In genomic region chr16:4067262-4068001, GRCh38 we compare ENCODE assay signal across 1 cellular context.
TF ChIP-seq lines count a peak whose summit lies in the region.

No MANE protein-coding gene starts in this region.

TF ChIP-seq in SK-N-SH, 30 proteins besides CTCF, POLR2A, EP300 and RAD21 (continued from another document):
- TF ChIP-seq, protein P1, sequence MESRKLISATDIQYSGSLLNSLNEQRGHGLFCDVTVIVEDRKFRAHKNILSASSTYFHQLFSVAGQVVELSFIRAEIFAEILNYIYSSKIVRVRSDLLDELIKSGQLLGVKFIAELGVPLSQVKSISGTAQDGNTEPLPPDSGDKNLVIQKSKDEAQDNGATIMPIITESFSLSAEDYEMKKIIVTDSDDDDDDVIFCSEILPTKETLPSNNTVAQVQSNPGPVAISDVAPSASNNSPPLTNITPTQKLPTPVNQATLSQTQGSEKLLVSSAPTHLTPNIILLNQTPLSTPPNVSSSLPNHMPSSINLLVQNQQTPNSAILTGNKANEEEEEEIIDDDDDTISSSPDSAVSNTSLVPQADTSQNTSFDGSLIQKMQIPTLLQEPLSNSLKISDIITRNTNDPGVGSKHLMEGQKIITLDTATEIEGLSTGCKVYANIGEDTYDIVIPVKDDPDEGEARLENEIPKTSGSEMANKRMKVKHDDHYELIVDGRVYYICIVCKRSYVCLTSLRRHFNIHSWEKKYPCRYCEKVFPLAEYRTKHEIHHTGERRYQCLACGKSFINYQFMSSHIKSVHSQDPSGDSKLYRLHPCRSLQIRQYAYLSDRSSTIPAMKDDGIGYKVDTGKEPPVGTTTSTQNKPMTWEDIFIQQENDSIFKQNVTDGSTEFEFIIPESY (IDR thresholded peaks at IDR 0.05; ENCODE audit: borderline replicate concordance, low read depth): no peak
- no peak for TF ChIP-seq USF2 (IDR thresholded peaks at IDR 0.05; ENCODE audit: borderline replicate concordance, low read depth, low read length)
- no peak for TF ChIP-seq NRF1 (IDR thresholded peaks at IDR 0.05; ENCODE audit: low read depth, low read length)
- no peak for TF ChIP-seq GABPA (IDR thresholded peaks at IDR 0.05; ENCODE audit: low read depth)
- TF ChIP-seq PBX3 (IDR thresholded peaks at IDR 0.05): no peak
- TF ChIP-seq FOXJ3 (CRISPR knock-in tag; IDR thresholded peaks at IDR 0.05): no peak
- TF ChIP-seq GATA2 (CRISPR knock-in tag; IDR thresholded peaks at IDR 0.05): no peak
- TF ChIP-seq MXI1 (IDR thresholded peaks at IDR 0.05; ENCODE audit: low read depth, low read length): no peak
- TF ChIP-seq, protein P2, sequence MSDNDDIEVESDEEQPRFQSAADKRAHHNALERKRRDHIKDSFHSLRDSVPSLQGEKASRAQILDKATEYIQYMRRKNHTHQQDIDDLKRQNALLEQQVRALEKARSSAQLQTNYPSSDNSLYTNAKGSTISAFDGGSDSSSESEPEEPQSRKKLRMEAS (IDR thresholded peaks at IDR 0.05; ENCODE audit: low read depth): no peak
- no peak for TF ChIP-seq RXRA (IDR thresholded peaks at IDR 0.05; ENCODE audit: borderline replicate concordance, low read depth)
- TF ChIP-seq RFX5 (IDR thresholded peaks at IDR 0.05; ENCODE audit: low read length): no peak
